In genomic region chr7:18488047-18488446, GRCh38 we compare ENCODE assay signal across 28 cellular contexts.
"Had no signal": no experiment of that assay in that cellular context is flagged by ENCODE, and none has a peak within 500 bp of the region (broad histone marks: within the 10 kb centered on the region; RNA-seq: fewer than 3 reads in every experiment).

No MANE protein-coding gene starts in this region.

- H3K4me1 Mint-ChIP-seq: memory B cell; neural crest cell; stimulated activated effector memory CD8-positive, alpha-beta T cell treated with anti-CD3 and anti-CD28 coated beads, Interleukin-12 subunit alpha, Interleukin-12 subunit beta, amount 100 ng/mL, for 72 hours had no signal

- H3K27ac ChIP-seq: colonic mucosa, esophagus squamous epithelium, heart right ventricle, neutrophil, prostate gland, right atrium auricular region, testis, tibial artery had no signal

- DNase-seq: colonic mucosa; effector CD8-positive, alpha-beta T cell; erythroblast; esophagus squamous epithelium; foreskin melanocyte; glutamatergic neuron; heart right ventricle; hippocampal formation; mucosa of descending colon; naive B cell; stimulated activated CD4-positive, alpha-beta T cell treated with anti-CD3 and anti-CD28 coated beads, Interleukin-2, amount 100 ng/mL, for 24 hours; stimulated activated CD4-positive, alpha-beta T cell treated with anti-CD3 and anti-CD28 coated beads, Interleukin-4, amount 100 ng/mL, for 24 hours; stimulated activated naive CD8-positive, alpha-beta T cell treated with anti-CD3 and anti-CD28 coated beads, Interleukin-15, Interleukin-2, amounts not matched to agents 100 U/mL and 50 U/mL, for 24 hours; substantia nigra; testis; tibial artery had no signal

- H3K9me3 Mint-ChIP-seq: dendritic cell treated with granulocyte-macrophage colony-stimulating factor and Interleukin-4, amounts not matched to agents 40 ng/mL and 50 ng/mL, for 4 days; memory B cell; naive B cell; natural killer cell treated with Interleukin-12 subunit alpha and Interleukin-12 subunit beta and Interleukin-15 and Interleukin-18, amount 100 ng/mL, for 72 hours; neural crest cell; stimulated activated effector memory CD8-positive, alpha-beta T cell treated with anti-CD3 and anti-CD28 coated beads, Interleukin-12 subunit alpha, Interleukin-12 subunit beta, amount 100 ng/mL, for 72 hours; type B pancreatic cell had no signal

- H3K36me3 Mint-ChIP-seq: memory B cell; naive B cell; natural killer cell treated with Interleukin-12 subunit alpha and Interleukin-12 subunit beta and Interleukin-15 and Interleukin-18, amount 100 ng/mL, for 72 hours; stimulated activated effector memory CD8-positive, alpha-beta T cell treated with anti-CD3 and anti-CD28 coated beads, Interleukin-12 subunit alpha, Interleukin-12 subunit beta, amount 100 ng/mL, for 72 hours; type B pancreatic cell had no signal

- H3K36me3 ChIP-seq: colonic mucosa, esophagus squamous epithelium, heart right ventricle, neutrophil, prostate gland, right atrium auricular region, tibial artery had no signal

- H3K4me1 ChIP-seq: colonic mucosa, esophagus squamous epithelium, prostate gland, right atrium auricular region, testis had no signal

- ATAC-seq: heart right ventricle; left lobe of liver; mucosa of descending colon; natural killer cell treated with Interleukin-12 subunit alpha and Interleukin-12 subunit beta and Interleukin-15 and Interleukin-18, amount 100 ng/mL, for 72 hours; sciatic nerve; stimulated activated effector memory CD8-positive, alpha-beta T cell treated with anti-CD3 and anti-CD28 coated beads, Interleukin-12 subunit alpha, Interleukin-12 subunit beta, amount 100 ng/mL, for 72 hours; stimulated activated naive CD8-positive, alpha-beta T cell treated with anti-CD3 and anti-CD28 coated beads, Interleukin-15, Interleukin-2, amounts not matched to agents 100 U/mL and 50 U/mL, for 24 hours had no signal

- H3K27me3 ChIP-seq: colonic mucosa, esophagus squamous epithelium, heart right ventricle, neutrophil, right atrium auricular region, testis, tibial artery had no signal

- H3K27ac Mint-ChIP-seq: dendritic cell treated with granulocyte-macrophage colony-stimulating factor and Interleukin-4, amounts not matched to agents 40 ng/mL and 50 ng/mL, for 4 days; memory B cell; natural killer cell treated with Interleukin-12 subunit alpha and Interleukin-12 subunit beta and Interleukin-15 and Interleukin-18, amount 100 ng/mL, for 72 hours; stimulated activated effector memory CD8-positive, alpha-beta T cell treated with anti-CD3 and anti-CD28 coated beads, Interleukin-12 subunit alpha, Interleukin-12 subunit beta, amount 100 ng/mL, for 72 hours; type B pancreatic cell had no signal

- H3K27me3 Mint-ChIP-seq: dendritic cell treated with granulocyte-macrophage colony-stimulating factor and Interleukin-4, amounts not matched to agents 40 ng/mL and 50 ng/mL, for 4 days; memory B cell; naive B cell; natural killer cell treated with Interleukin-12 subunit alpha and Interleukin-12 subunit beta and Interleukin-15 and Interleukin-18, amount 100 ng/mL, for 72 hours; type B pancreatic cell had no signal

- H3K4me3 ChIP-seq: colonic mucosa, esophagus squamous epithelium, heart right ventricle, lung, mucosa of descending colon, prostate gland, right atrium auricular region, testis, tibial artery had no signal

- H3K9me3 ChIP-seq: colonic mucosa, esophagus squamous epithelium, heart right ventricle, mucosa of descending colon, neutrophil, prostate gland, right atrium auricular region, testis, tibial artery had no signal

- H3K4me3 Mint-ChIP-seq: dendritic cell treated with granulocyte-macrophage colony-stimulating factor and Interleukin-4, amounts not matched to agents 40 ng/mL and 50 ng/mL, for 4 days; memory B cell; naive B cell; natural killer cell treated with Interleukin-12 subunit alpha and Interleukin-12 subunit beta and Interleukin-15 and Interleukin-18, amount 100 ng/mL, for 72 hours; neural crest cell; stimulated activated effector memory CD8-positive, alpha-beta T cell treated with anti-CD3 and anti-CD28 coated beads, Interleukin-12 subunit alpha, Interleukin-12 subunit beta, amount 100 ng/mL, for 72 hours; type B pancreatic cell had no signal
